Comparison of ENCODE assay signal across 8 cellular contexts in genomic region chr11:119205574-119206511, GRCh38. TPM values are rescaled to one million over a fixed set of nuclear protein-coding genes. Genes with fewer than 3 reads are reported as not detected.
DNase-seq lines count a peak whose midpoint lies in the region; ATAC-seq, FAIRE-seq and TF ChIP-seq lines count a peak whose summit lies in the region.

Gene CBL (plus strand): TSS chr11:119206339. CDS start chr11:119206418, 79 bp downstream.

- peak; percentile 86 for DNase-seq in ACHN
- peak; percentile 95 for DNase-seq in NCI-H2196 (lab: John Stamatoyannopoulos, UW; ENCODE audit: unreplicated experiment)
- peak; percentile 95 for DNase-seq in WERI-Rb-1
- DNase-seq in breast epithelium (ENCODE audit: low spot score in 2 of 2): peak; percentile 91 to 97
- peak; percentile 95 for DNase-seq in iPS-NIHi11 (ENCODE audit: low spot score)
- peak; percentile 94 for DNase-seq in small intestine

- H3K9me3 ChIP-seq in WERI-Rb-1 (ENCODE audit: severe bottlenecking) (no peaks in the 10 kb centered on the region), breast epithelium (no peaks in the 10 kb centered on the region), small intestine (ENCODE audit: control insufficient read depth, low read depth) (no peaks in the 10 kb centered on the region)

- H3K27ac ChIP-seq in WERI-Rb-1 (peak within 1 kb of the TSS; percentile 91), breast epithelium (peak within 1 kb of the TSS; percentile 94 to 97), small intestine (ENCODE audit: low read depth in 1 of 2, low read length in 1 of 2) (peak within 1 kb of the TSS; percentile 90 to 96)

- H3K4me3 ChIP-seq in WERI-Rb-1 (ENCODE audit: low read depth, low read length) (peak within 1 kb of the TSS; percentile 94), breast epithelium (peak within 1 kb of the TSS; percentile 80 to 90 (median 89)), small intestine (ENCODE audit: low read depth in 1 of 2, low read length in 2 of 2) (peak within 1 kb of the TSS; percentile 95 to 100)

- ATAC-seq in GM18867 (IDR thresholded peaks at IDR 0.05; ENCODE audit: unreplicated experiment): peak; percentile 81
- ATAC-seq in HG03103 (IDR thresholded peaks at IDR 0.05; ENCODE audit: low read depth, unreplicated experiment): peak; percentile 70

- no peaks in the 10 kb centered on the region for H3K4me1 ChIP-seq in breast epithelium
- no peaks in the 10 kb centered on the region for H3K4me1 ChIP-seq in small intestine (ENCODE audit: control insufficient read depth in 2 of 2, insufficient read depth in 1 of 2, low read depth in 1 of 2, low read length in 1 of 2)

- no peaks in the 10 kb centered on the region for H3K27me3 ChIP-seq in WERI-Rb-1 (ENCODE audit: insufficient read depth, low read depth, severe bottlenecking)
- H3K27me3 ChIP-seq in breast epithelium: no peaks in the 10 kb centered on the region
- no peaks in the 10 kb centered on the region for H3K27me3 ChIP-seq in small intestine (ENCODE audit: control insufficient read depth in 2 of 2, insufficient read depth in 2 of 2, low read length in 2 of 2)

- no peak for FAIRE-seq in small intestine (lab: Jason Lieb, UNC)

- TF ChIP-seq POLR2A in breast epithelium (IDR thresholded peaks at IDR 0.05): no peak

- intact Hi-C loops in breast epithelium (cut with DNase I; ENCODE audit: low total_unique reads): no loop called here

- WGBS in small intestine, 3 donors: 0% methylated on average over 41 to 89 of the region's 89 CpGs

- in situ Hi-C loops in ACHN (cut with HindIII; ENCODE audit: low pct_ligation_motif_present, low pct_unique_long_range_greater_than_20kb, low sequenced_read_pairs): no loop called here

- TF ChIP-seq CTCF in WERI-Rb-1 (IDR thresholded peaks at IDR 0.05; ENCODE audit: low read depth, low read length) (peak; percentile 75), breast epithelium (IDR thresholded peaks at IDR 0.05) (peak; percentile 67 to 95 (median 94))

- H3K36me3 ChIP-seq in WERI-Rb-1 (no peaks in the 10 kb centered on the region; the same call in 1 of the 2 replicates), breast epithelium (no peaks in the 10 kb centered on the region), small intestine (ENCODE audit: control insufficient read depth in 2 of 2, insufficient read depth in 2 of 2, low read length in 2 of 2) (no peaks in the 10 kb centered on the region)

RNA-seq across cellular contexts. Expression of gene CBL, which starts in this region (rescaled TPM):
- total RNA-seq in breast epithelium: 10 to 100 TPM; 13.1 to 17.0 (median 14.3) TPM
- polyA plus RNA-seq in small intestine: 1 to 10 TPM; 2.2 to 4.9 (median 3.8) TPM

Comparison
In these comparisons a context has a peak if more than half of its experiments do, and no peak if none do; other contexts are left out.
1. Peak in every context shown above with its lines: DNase-seq, ATAC-seq, H3K4me3 ChIP-seq and H3K27ac ChIP-seq.